In genomic region chr7:137772748-137773147, GRCh38 we compare ENCODE assay signal across 13 cellular contexts.
A peak's percentile ranks its signal among the peaks of the same experiment; 100 is the strongest.
DNase-seq lines count a peak whose midpoint lies in the region; ATAC-seq, FAIRE-seq and TF ChIP-seq lines count a peak whose summit lies in the region.
"Had no signal": no experiment of that assay in that cellular context is flagged by ENCODE, and none has a peak within 500 bp of the region (broad histone marks: within the 10 kb centered on the region; RNA-seq: fewer than 3 reads in every experiment).

No MANE protein-coding gene starts in this region.

- H3K36me3 ChIP-seq in breast epithelium: no peaks in the 10 kb centered on the region
- no peaks in the 10 kb centered on the region for H3K36me3 ChIP-seq in adipocyte (ENCODE audit: control insufficient read depth, insufficient read depth, low read length, severe bottlenecking)
- no peaks in the 10 kb centered on the region for H3K36me3 ChIP-seq in upper lobe of right lung
- no peaks in the 10 kb centered on the region for H3K36me3 ChIP-seq in gastrocnemius medialis
- no peaks in the 10 kb centered on the region for H3K36me3 ChIP-seq in adrenal gland (replicated peaks in 1 of 2)
- H3K36me3 ChIP-seq: BE2C, esophagus squamous epithelium, WERI-Rb-1 had no signal

- H3K9ac ChIP-seq in adipocyte (ENCODE audit: low read length): peak overlapping the region; percentile 71

- TF ChIP-seq POLR2A in breast epithelium (IDR thresholded peaks at IDR 0.05) (no peak), gastrocnemius medialis (IDR thresholded peaks at IDR 0.05) (no peak), adrenal gland (IDR thresholded peaks at IDR 0.05) (no peak)

- H3K4me3 ChIP-seq in breast epithelium (no peak overlapping the region), adipocyte (ENCODE audit: low read length) (peak overlapping the region; percentile 4), upper lobe of right lung (no peak overlapping the region), gastrocnemius medialis (no peak overlapping the region), adrenal gland (no peak overlapping the region)
- H3K4me3 ChIP-seq: esophagus squamous epithelium had no signal

- H3K9me3 Mint-ChIP-seq in MCF 10A (ENCODE audit: unreplicated experiment): no peaks in the 10 kb centered on the region

- no peaks in the 10 kb centered on the region for H3K27me3 Mint-ChIP-seq in MCF 10A (ENCODE audit: insufficient read depth, unreplicated experiment)

- H3K27ac ChIP-seq in breast epithelium (no peak overlapping the region), upper lobe of right lung (no peak overlapping the region), gastrocnemius medialis (no peak overlapping the region), adrenal gland (no peak overlapping the region)
- H3K27ac ChIP-seq: esophagus squamous epithelium, WERI-Rb-1 had no signal

- in situ Hi-C loops in gastrocnemius medialis (cut with MboI; ENCODE audit: low sequenced_read_pairs in 4 of 4): no loop called here

- TF ChIP-seq CTCF in MCF 10A (IDR thresholded peaks at IDR 0.05; ENCODE audit: unreplicated experiment) (no peak), breast epithelium (IDR thresholded peaks at IDR 0.05) (no peak), upper lobe of right lung (IDR thresholded peaks at IDR 0.05) (no peak), gastrocnemius medialis (IDR thresholded peaks at IDR 0.05 in 4 of 5, conservative IDR thresholded peaks at IDR 0.05 in 1 of 5) (no peak), adrenal gland (IDR thresholded peaks at IDR 0.05) (no peak)

- CTCF ChIA-PET in MCF 10A (lab: Yijun Ruan, JAX): interaction anchor here (0.6 to 1.3 kb wide), 3 partner anchors 17 to 118 kb away, joined by 3 to 5 read pairs (median 3); no protein-coding TSS in a partner anchor

- no peaks in the 10 kb centered on the region for H3K36me3 Mint-ChIP-seq in MCF 10A (ENCODE audit: insufficient read depth, unreplicated experiment)
- H3K36me3 Mint-ChIP-seq: mesothelial cell of epicardium had no signal

- no peaks in the 10 kb centered on the region for H3K9me3 ChIP-seq in breast epithelium
- H3K9me3 ChIP-seq in adipocyte (ENCODE audit: control insufficient read depth, low read length): no peaks in the 10 kb centered on the region
- no peaks in the 10 kb centered on the region for H3K9me3 ChIP-seq in upper lobe of right lung
- H3K9me3 ChIP-seq in gastrocnemius medialis: no peaks in the 10 kb centered on the region
- H3K9me3 ChIP-seq in adrenal gland (replicated peaks in 1 of 3): no peaks in the 10 kb centered on the region
- H3K9me3 ChIP-seq: BE2C, esophagus squamous epithelium had no signal

- H3K27me3 ChIP-seq in breast epithelium: no peaks in the 10 kb centered on the region
- H3K27me3 ChIP-seq in adipocyte (replicated peaks; ENCODE audit: control insufficient read depth, insufficient read depth, low read length): no peaks in the 10 kb centered on the region
- no peaks in the 10 kb centered on the region for H3K27me3 ChIP-seq in upper lobe of right lung
- no peaks in the 10 kb centered on the region for H3K27me3 ChIP-seq in gastrocnemius medialis
- H3K27me3 ChIP-seq in adrenal gland: no peaks in the 10 kb centered on the region
- H3K27me3 ChIP-seq: BE2C, esophagus squamous epithelium had no signal

- DNase-seq in MCF 10A (ENCODE audit: unreplicated experiment) (peak; percentile 57), breast epithelium (ENCODE audit: low spot score in 2 of 2) (no peak), adipocyte (ENCODE audit: low read depth) (peak; percentile 76), glomerular visceral epithelial cell (ENCODE audit: extremely low spot score) (peak; percentile 53), upper lobe of right lung (no peak), gastrocnemius medialis (no peak), adrenal gland (no peak), HTR-8/SVneo (ENCODE audit: insufficient read length, low spot score) (no peak)
- DNase-seq: BE2C, esophagus squamous epithelium, NCI-H1694 treated with DMSO at 0.1 percent for 48 hours, WERI-Rb-1 had no signal

- ATAC-seq in upper lobe of right lung (peak; percentile 83), gastrocnemius medialis (no peak)

- no peak overlapping the region for H3K27ac Mint-ChIP-seq in MCF 10A (ENCODE audit: low read depth, unreplicated experiment)
- H3K27ac Mint-ChIP-seq: mesothelial cell of epicardium had no signal

- POLR2A ChIA-PET in MCF 10A (lab: Yijun Ruan, JAX): interaction anchor here (1.0 kb wide), 1 partner anchor 8 kb away, joined by 4 read pairs; no protein-coding TSS in a partner anchor

- no peak overlapping the region for H3K4me3 Mint-ChIP-seq in MCF 10A (ENCODE audit: unreplicated experiment)
- H3K4me3 Mint-ChIP-seq: mesothelial cell of epicardium had no signal

- FAIRE-seq in HTR-8/SVneo (lab: Jason Lieb, UNC): no peak

- H3K4me1 ChIP-seq in breast epithelium (no peaks in the 10 kb centered on the region), adipocyte (ENCODE audit: control insufficient read depth, insufficient read depth, low read length) (peaks cover 56% of the 10 kb centered on the region), upper lobe of right lung (no peaks in the 10 kb centered on the region), gastrocnemius medialis (no peaks in the 10 kb centered on the region), adrenal gland (replicated peaks in 1 of 2) (no peaks in the 10 kb centered on the region)
- H3K4me1 ChIP-seq: BE2C had no signal

- peaks cover 40% of the 10 kb centered on the region for H3K4me1 Mint-ChIP-seq in MCF 10A (ENCODE audit: insufficient read depth, unreplicated experiment)
- H3K4me1 Mint-ChIP-seq: mesothelial cell of epicardium had no signal

- intact Hi-C loops in MCF 10A (cut with micrococcal nuclease) (no loop called here), breast epithelium (cut with DNase I; ENCODE audit: low total_unique reads) (no loop called here), upper lobe of right lung (cut with DNase I) (no loop called here), gastrocnemius medialis (cut with DNase I; ENCODE audit: low total_unique reads) (no loop called here), adrenal gland (cut with DNase I) (no loop called here)

- BruUV-seq in MCF 10A (replicated peaks; lab: Mats Ljungman, UMichigan): no TSS peak

Comparison
In these comparisons a context has a peak if more than half of its experiments do, and no peak if none do; other contexts are left out.
1. DNase-seq: peak in MCF 10A (single experiment), adipocyte (single experiment) and glomerular visceral epithelial cell (single experiment); none in breast epithelium (0 of 2), upper lobe of right lung (single experiment), gastrocnemius medialis (0 of 2), adrenal gland (0 of 7) and HTR-8/SVneo (single experiment).